In genomic region chrX:52261463-52262194, GRCh38 we compare ENCODE assay signal across 8 cellular contexts.
DNase-seq lines count a peak whose midpoint lies in the region; ATAC-seq, FAIRE-seq and TF ChIP-seq lines count a peak whose summit lies in the region.

No MANE protein-coding gene starts in this region.

- H3K36me3 ChIP-seq in astrocyte (ENCODE audit: insufficient read depth, low read length): no peaks in the 10 kb centered on the region
- H3K36me3 ChIP-seq in rectal smooth muscle tissue (ENCODE audit: control insufficient read depth, insufficient read depth, low read length): no peaks in the 10 kb centered on the region
- H3K36me3 ChIP-seq in aorta (ENCODE audit: control insufficient read depth in 1 of 2, insufficient read depth in 2 of 2, low read length in 1 of 2): no peaks in the 10 kb centered on the region

- peak; percentile 63 for FAIRE-seq in astrocyte (lab: Jason Lieb, UNC)

- peak overlapping the region; percentile 90 for H3K4me3 Mint-ChIP-seq in T-helper 2 cell treated with Interferon-gamma antibody and Interleukin-4, amounts not matched to agents 5 μg/mL and 100 μg/mL, for 36 hours
- H3K4me3 Mint-ChIP-seq in astrocyte (ENCODE audit: unreplicated experiment): peak overlapping the region; percentile 92

- peaks cover 12% of the 10 kb centered on the region for H3K4me1 Mint-ChIP-seq in T-helper 2 cell treated with Interferon-gamma antibody and Interleukin-4, amounts not matched to agents 5 μg/mL and 100 μg/mL, for 36 hours (ENCODE audit: low read depth)
- H3K4me1 Mint-ChIP-seq in astrocyte (ENCODE audit: low read depth, unreplicated experiment): no peaks in the 10 kb centered on the region

- peak; percentile 74 for TF ChIP-seq POLR2A in GM18505 (IDR thresholded peaks at IDR 0.05; ENCODE audit: borderline replicate concordance, extremely low read depth, insufficient read depth, insufficient read length)

- H3K27ac ChIP-seq in astrocyte (ENCODE audit: low read depth, low read length) (peak overlapping the region; percentile 87), right cardiac atrium (ENCODE audit: low read length) (peak overlapping the region; percentile 86), rectal smooth muscle tissue (ENCODE audit: low read depth, low read length) (peak overlapping the region; percentile 96), aorta (ENCODE audit: low read depth in 1 of 2, low read length in 2 of 2) (peak overlapping the region in 1 of 2 donors; percentile 84)

- H3K27me3 Mint-ChIP-seq in T-helper 2 cell treated with Interferon-gamma antibody and Interleukin-4, amounts not matched to agents 5 μg/mL and 100 μg/mL, for 36 hours (ENCODE audit: low read depth): peaks cover 7% of the 10 kb centered on the region
- no peaks in the 10 kb centered on the region for H3K27me3 Mint-ChIP-seq in astrocyte (ENCODE audit: low read depth, unreplicated experiment)

- H3K36me3 Mint-ChIP-seq in T-helper 2 cell treated with Interferon-gamma antibody and Interleukin-4, amounts not matched to agents 5 μg/mL and 100 μg/mL, for 36 hours (ENCODE audit: low read depth): no peaks in the 10 kb centered on the region
- no peaks in the 10 kb centered on the region for H3K36me3 Mint-ChIP-seq in astrocyte (ENCODE audit: low read depth, unreplicated experiment)

- no peaks in the 10 kb centered on the region for H3K79me2 ChIP-seq in astrocyte (ENCODE audit: insufficient read depth, low read length)

- peak overlapping the region; percentile 87 for H3K4me2 ChIP-seq in astrocyte (ENCODE audit: low read length)

- DNase-seq in NCI-H1694 treated with DMSO at 0.1 percent for 48 hours (lab: John Stamatoyannopoulos, UW) (peak; percentile 69), astrocyte (ENCODE audit: low read depth) (peak; percentile 76), right cardiac atrium (peak; percentile 97 to 98 (median 97)), aorta (peak; percentile 98)
- peak; percentile 80 for DNase-seq in T-helper 2 cell treated with Interferon-gamma antibody and Interleukin-4, amounts not matched to agents 5 μg/mL and 100 μg/mL, for 36 hours (ENCODE audit: low spot score)

- no peaks in the 10 kb centered on the region for H3K27me3 ChIP-seq in astrocyte (ENCODE audit: insufficient read depth, low read length)
- no peaks in the 10 kb centered on the region for H3K27me3 ChIP-seq in right cardiac atrium (ENCODE audit: control insufficient read depth, insufficient read depth)
- no peaks in the 10 kb centered on the region for H3K27me3 ChIP-seq in rectal smooth muscle tissue (ENCODE audit: control insufficient read depth, insufficient read depth, low read length)
- no peaks in the 10 kb centered on the region for H3K27me3 ChIP-seq in aorta (ENCODE audit: control insufficient read depth in 1 of 2, insufficient read depth in 2 of 2, low read length in 1 of 2)

- no peaks in the 10 kb centered on the region for H3K9me3 Mint-ChIP-seq in T-helper 2 cell treated with Interferon-gamma antibody and Interleukin-4, amounts not matched to agents 5 μg/mL and 100 μg/mL, for 36 hours
- no peaks in the 10 kb centered on the region for H3K9me3 Mint-ChIP-seq in astrocyte (ENCODE audit: unreplicated experiment)

- H3K9me3 ChIP-seq in astrocyte (ENCODE audit: insufficient read depth, low read depth, low read length): no peaks in the 10 kb centered on the region
- no peaks in the 10 kb centered on the region for H3K9me3 ChIP-seq in right cardiac atrium (ENCODE audit: control insufficient read depth, low read length)
- H3K9me3 ChIP-seq in aorta (ENCODE audit: control insufficient read depth, low read length): no peaks in the 10 kb centered on the region

- H2AFZ ChIP-seq in astrocyte (ENCODE audit: low read depth, low read length): peak overlapping the region; percentile 88

- H3K27ac Mint-ChIP-seq in T-helper 2 cell treated with Interferon-gamma antibody and Interleukin-4, amounts not matched to agents 5 μg/mL and 100 μg/mL, for 36 hours: peak overlapping the region; percentile 93
- peak overlapping the region; percentile 100 for H3K27ac Mint-ChIP-seq in astrocyte (ENCODE audit: unreplicated experiment)

- WGBS in right cardiac atrium: under 1% methylated on average over 41 of the region's 41 CpGs
- 0% methylated on average over 41 of the region's 41 CpGs for WGBS in aorta, 2 donors

- ATAC-seq in GM18505 (IDR thresholded peaks at IDR 0.05; ENCODE audit: unreplicated experiment) (peak; percentile 99), HG02943 (IDR thresholded peaks at IDR 0.05; ENCODE audit: low read depth, unreplicated experiment) (peak; percentile 96), right cardiac atrium (peak; percentile 100), aorta (ENCODE audit: low FRiP score) (peak; percentile 99)

- intact Hi-C loops in right cardiac atrium (cut with DNase I) (no loop called here), aorta (cut with DNase I) (no loop called here)

- H3K4me1 ChIP-seq in astrocyte (ENCODE audit: insufficient read depth, low read length) (no peaks in the 10 kb centered on the region), right cardiac atrium (ENCODE audit: control insufficient read depth, insufficient read depth, low read length) (no peaks in the 10 kb centered on the region), rectal smooth muscle tissue (ENCODE audit: control insufficient read depth, insufficient read depth, low read length) (no peaks in the 10 kb centered on the region), aorta (ENCODE audit: control insufficient read depth in 1 of 2, insufficient read depth in 2 of 2, low read length in 2 of 2) (no peaks in the 10 kb centered on the region)

- no peaks in the 10 kb centered on the region for H4K20me1 ChIP-seq in astrocyte (ENCODE audit: insufficient read depth, low read length)

- H3K9ac ChIP-seq in astrocyte (ENCODE audit: low read length) (peak overlapping the region; percentile 92), rectal smooth muscle tissue (ENCODE audit: low read length) (peak overlapping the region; percentile 86)

- H3K4me3 ChIP-seq in astrocyte (ENCODE audit: insufficient read depth, low read depth, low read length): peak overlapping the region; percentile 79
- peak overlapping the region; percentile 74 for H3K4me3 ChIP-seq in right cardiac atrium (ENCODE audit: low read length)
- peak overlapping the region; percentile 97 for H3K4me3 ChIP-seq in rectal smooth muscle tissue (ENCODE audit: low read length)
- H3K4me3 ChIP-seq in aorta (ENCODE audit: low read length in 2 of 2): peak overlapping the region in 1 of 2 donors; percentile 21

- peak; percentile 71 for TF ChIP-seq CTCF in astrocyte (IDR thresholded peaks at IDR 0.05; ENCODE audit: insufficient read depth, low read depth, low read length)
